Comparison of ENCODE assay signal across 9 cellular contexts in genomic region chr9:41075671-41076070, GRCh38. TPM values are rescaled to one million over a fixed set of nuclear protein-coding genes. Genes with fewer than 3 reads are reported as not detected.
"Had no signal": no experiment of that assay in that cellular context is flagged by ENCODE, and none has a peak within 500 bp of the region (broad histone marks: within the 10 kb centered on the region; RNA-seq: fewer than 3 reads in every experiment).

No MANE protein-coding gene starts in this region.

RNA-seq across cellular contexts. Expression of gene FOXD4L6, which starts 52.8 kb away (rescaled TPM):
- total RNA-seq: activated CD4-positive, alpha-beta memory T cell treated with anti-CD3 and anti-CD28 coated beads for 36 hours; activated CD8-positive, alpha-beta memory T cell treated with anti-CD3 and anti-CD28 coated beads, Interleukin-2, amount 10 ng/mL, durations not matched to agents 7 days and 5 days; activated naive CD4-positive, alpha-beta T cell treated with anti-CD3 and anti-CD28 coated beads, Interleukin-2, amount 50 U/mL, for 72 hours; body of pancreas; mesenteric fat pad; sigmoid colon; thoracic aorta; ureter had no signal
- polyA plus RNA-seq: liver had no signal
